18 cellular contexts compared by ENCODE assay signal in genomic region chr17:40180694-40181093, GRCh38. TPM values are rescaled to one million over a fixed set of nuclear protein-coding genes. Genes with fewer than 3 reads are reported as not detected.
DNase-seq lines count a peak whose midpoint lies in the region; ATAC-seq, FAIRE-seq and TF ChIP-seq lines count a peak whose summit lies in the region.
"Had no signal": no experiment of that assay in that cellular context is flagged by ENCODE, and none has a peak within 500 bp of the region (broad histone marks: within the 10 kb centered on the region; RNA-seq: fewer than 3 reads in every experiment).

No MANE protein-coding gene starts in this region.

- H3K9me3 ChIP-seq in RWPE2 (ENCODE audit: severe bottlenecking) = no peaks in the 10 kb centered on the region
- H3K9me3 ChIP-seq in keratinocyte (ENCODE audit: control insufficient read depth, low read depth, low read length) = no peaks in the 10 kb centered on the region
- H3K9me3 ChIP-seq: Caco-2, MG63, testis had no signal

- CTCF ChIA-PET in Calu3 (lab: Charles Lee) = interaction anchor here (0.7 to 9.2 kb wide), 19 partner anchors 13 to 379 kb away, joined by 3 to 145 read pairs (median 6); partner anchors contain the start of genes NR1D1 and WIPF2
- CTCF ChIA-PET in activated CD4-positive, alpha-beta memory T cell treated with anti-CD3 and anti-CD28 coated beads, Interleukin-2, amount 10 ng/mL, durations not matched to agents 7 days and 5 days (lab: Charles Lee) = interaction anchor here (1.2 to 4.7 kb wide), 3 partner anchors 11 to 67 kb away, joined by 5 to 14 read pairs (median 9); no protein-coding TSS in a partner anchor

- POLR2A ChIA-PET in activated CD4-positive, alpha-beta memory T cell treated with anti-CD3 and anti-CD28 coated beads, Interleukin-2, amount 10 ng/mL, durations not matched to agents 7 days and 5 days (lab: Charles Lee) = interaction anchor here (1.3 kb wide), 1 partner anchor 11 kb away, joined by 5 read pairs; no protein-coding TSS in a partner anchor

- H3K4me1 ChIP-seq in RWPE2 (ENCODE audit: insufficient read depth, poor library complexity, severe bottlenecking) = peaks cover 30% of the 10 kb centered on the region
- H3K4me1 ChIP-seq in keratinocyte (ENCODE audit: control insufficient read depth, extremely low read depth, insufficient read depth, low read length) = peaks cover 44% of the 10 kb centered on the region
- H3K4me1 ChIP-seq in rectal smooth muscle tissue (ENCODE audit: control insufficient read depth, insufficient read depth, low read length) = no peaks in the 10 kb centered on the region

- H4K20me1 ChIP-seq in keratinocyte (ENCODE audit: control insufficient read depth, extremely low read depth, insufficient read depth, low read length) = no peaks in the 10 kb centered on the region

- H3K27me3 Mint-ChIP-seq in Calu3 (ENCODE audit: unreplicated experiment) = no peaks in the 10 kb centered on the region
- H3K27me3 Mint-ChIP-seq in activated CD4-positive, alpha-beta memory T cell treated with anti-CD3 and anti-CD28 coated beads, Interleukin-2, amount 10 ng/mL, durations not matched to agents 7 days and 5 days = no peaks in the 10 kb centered on the region

- peak overlapping the region; percentile 0 for H3K9ac ChIP-seq in keratinocyte (ENCODE audit: control insufficient read depth, extremely low read depth, insufficient read depth, low read length)
- peak overlapping the region; percentile 24 for H3K9ac ChIP-seq in rectal smooth muscle tissue (ENCODE audit: low read length)

- DNase-seq in Calu3 = peak; percentile 93
- no peak for DNase-seq in RWPE2 (ENCODE audit: low spot score)
- no peak for DNase-seq in keratinocyte (ENCODE audit: low read depth, low spot score)
- no peak for DNase-seq in AG08396 (ENCODE audit: low spot score)
- no peak for DNase-seq in activated CD4-positive, alpha-beta memory T cell treated with anti-CD3 and anti-CD28 coated beads, Interleukin-2, amount 10 ng/mL, durations not matched to agents 7 days and 5 days
- DNase-seq in T-helper 2 cell = no peak
- DNase-seq: activated CD4-positive, CD25-positive, alpha-beta regulatory T cell treated with anti-CD3 and anti-CD28 coated beads, Interleukin-2, amount 50 U/mL, for 72 hours; Caco-2; caudate nucleus; GDM1; immature natural killer cell; NCI-H2081; NCI-H82; testis had no signal

- no peak for FAIRE-seq in keratinocyte (lab: Jason Lieb, UNC)

- H2AFZ ChIP-seq in keratinocyte (ENCODE audit: control insufficient read depth, low read length) = no peak overlapping the region

- H3K79me2 ChIP-seq in keratinocyte (ENCODE audit: control insufficient read depth, insufficient read depth, low read length) = no peaks in the 10 kb centered on the region

- H3K36me3 ChIP-seq in RWPE2 (ENCODE audit: low read depth) (no peaks in the 10 kb centered on the region), keratinocyte (ENCODE audit: control insufficient read depth in 2 of 2, extremely low read depth in 1 of 2, insufficient read depth in 2 of 2, low read length in 2 of 2) (no peaks in the 10 kb centered on the region), rectal smooth muscle tissue (ENCODE audit: control insufficient read depth, insufficient read depth, low read length) (no peaks in the 10 kb centered on the region)

- TF ChIP-seq CTCF in Calu3 (IDR thresholded peaks at IDR 0.05; ENCODE audit: unreplicated experiment) (no peak), RWPE2 (IDR thresholded peaks at IDR 0.05; ENCODE audit: poor library complexity, severe bottlenecking) (no peak), keratinocyte (optimal IDR thresholded peaks at IDR 0.05 in 1 of 3, IDR thresholded peaks at IDR 0.05 in 1 of 3, conservative IDR thresholded peaks at IDR 0.05 in 1 of 3; ENCODE audit: extremely low read depth in 1 of 3, insufficient read depth in 2 of 3, low read length in 3 of 3) (no peak)

- BruUV-seq in Calu3 (replicated peaks; lab: Mats Ljungman, UMichigan) = no TSS peak

- H3K27me3 ChIP-seq in RWPE2 (ENCODE audit: insufficient read depth, poor library complexity, severe bottlenecking) (no peaks in the 10 kb centered on the region), keratinocyte (ENCODE audit: control insufficient read depth, extremely low read depth, insufficient read depth, low read length) (no peaks in the 10 kb centered on the region), rectal smooth muscle tissue (ENCODE audit: control insufficient read depth, insufficient read depth, low read length) (no peaks in the 10 kb centered on the region)
- H3K27me3 ChIP-seq: MG63, testis had no signal

- peak overlapping the region; percentile 52 for H3K4me2 ChIP-seq in keratinocyte (ENCODE audit: control insufficient read depth, extremely low read depth, insufficient read depth, low read depth, low read length)

- dilution Hi-C loops in keratinocyte (cut with MboI; ENCODE audit: extremely low pct_ligation_motif_present, low sequenced_read_pairs) = no loop called here

- H3K27ac ChIP-seq in RWPE2 (ENCODE audit: poor library complexity, severe bottlenecking) (peak overlapping the region; percentile 39), keratinocyte (ENCODE audit: control insufficient read depth, insufficient read depth, low read length) (peak overlapping the region; percentile 41), rectal smooth muscle tissue (ENCODE audit: low read depth, low read length) (peak overlapping the region; percentile 14)
- H3K27ac ChIP-seq: testis had no signal

- H3K4me3 Mint-ChIP-seq in Calu3 (ENCODE audit: low read depth, unreplicated experiment) = peak overlapping the region; percentile 0
- no peak overlapping the region for H3K4me3 Mint-ChIP-seq in activated CD4-positive, alpha-beta memory T cell treated with anti-CD3 and anti-CD28 coated beads, Interleukin-2, amount 10 ng/mL, durations not matched to agents 7 days and 5 days
- H3K4me3 Mint-ChIP-seq: immature natural killer cell had no signal

- intact Hi-C loops in Calu3 (cut with micrococcal nuclease; ENCODE audit: unreplicated experiment) = no loop called here

- no peaks in the 10 kb centered on the region for H3K9me1 ChIP-seq in keratinocyte (ENCODE audit: control insufficient read depth, extremely low read depth, insufficient read depth, low read length)

- ATAC-seq in RWPE2 (ENCODE audit: low read depth) = no peak
- no peak for ATAC-seq in HG02678 (IDR thresholded peaks at IDR 0.05; ENCODE audit: unreplicated experiment)
- ATAC-seq: activated naive CD4-positive, alpha-beta T cell treated with anti-CD3 and anti-CD28 coated beads, Interleukin-2, amount 50 U/mL, for 72 hours had no signal

- no peaks in the 10 kb centered on the region for H3K9me3 Mint-ChIP-seq in Calu3 (ENCODE audit: low read depth, unreplicated experiment)
- H3K9me3 Mint-ChIP-seq in activated CD4-positive, alpha-beta memory T cell treated with anti-CD3 and anti-CD28 coated beads, Interleukin-2, amount 10 ng/mL, durations not matched to agents 7 days and 5 days = no peaks in the 10 kb centered on the region
- H3K9me3 Mint-ChIP-seq: activated naive CD4-positive, alpha-beta T cell treated with anti-CD3 and anti-CD28 coated beads, Interleukin-2, amount 50 U/mL, for 72 hours; immature natural killer cell had no signal

- H3K36me3 Mint-ChIP-seq in Calu3 (ENCODE audit: insufficient read depth, unreplicated experiment) = peaks cover 47% of the 10 kb centered on the region
- H3K36me3 Mint-ChIP-seq in activated CD4-positive, alpha-beta memory T cell treated with anti-CD3 and anti-CD28 coated beads, Interleukin-2, amount 10 ng/mL, durations not matched to agents 7 days and 5 days (ENCODE audit: low read depth) = peaks cover 11% of the 10 kb centered on the region

- H3K4me3 ChIP-seq in RWPE2 (ENCODE audit: severe bottlenecking) (no peak overlapping the region), keratinocyte (ENCODE audit: control insufficient read depth in 2 of 3, extremely low read depth in 1 of 3, insufficient read depth in 2 of 3, low read depth in 1 of 3, low read length in 3 of 3) (no peak overlapping the region), rectal smooth muscle tissue (ENCODE audit: low read length) (no peak overlapping the region)
- H3K4me3 ChIP-seq: MG63, testis had no signal

- peaks cover 60% of the 10 kb centered on the region for H3K4me1 Mint-ChIP-seq in Calu3 (ENCODE audit: low read depth, unreplicated experiment)
- H3K4me1 Mint-ChIP-seq in activated CD4-positive, alpha-beta memory T cell treated with anti-CD3 and anti-CD28 coated beads, Interleukin-2, amount 10 ng/mL, durations not matched to agents 7 days and 5 days = peaks cover 7% of the 10 kb centered on the region

- H3K27ac Mint-ChIP-seq in Calu3 (ENCODE audit: unreplicated experiment) = peak overlapping the region; percentile 11
- H3K27ac Mint-ChIP-seq in activated CD4-positive, alpha-beta memory T cell treated with anti-CD3 and anti-CD28 coated beads, Interleukin-2, amount 10 ng/mL, durations not matched to agents 7 days and 5 days = no peak overlapping the region
- H3K27ac Mint-ChIP-seq: immature natural killer cell had no signal

RNA-seq across cellular contexts. Expression of gene RAPGEFL1, which starts 3.4 kb away (rescaled TPM):
- total RNA-seq in Calu3 (2022) = 57.9 and 86.3 TPM in 2 replicates
- polyA plus RNA-seq in keratinocyte = 13.2 to 37.6 TPM (median 21.8 TPM) in 3 replicates
- polyA plus RNA-seq in keratinocyte (2011; ENCODE audit: low read depth) = 36.7 TPM
- 12.2 and 17.2 TPM in 2 replicates for polyA plus RNA-seq in keratinocyte (2011; cell fraction: cytosol; rRNA removed)
- polyA plus RNA-seq in keratinocyte (2011; cell fraction: nucleus; rRNA removed) = 56.0 and 73.6 TPM in 2 replicates
- 10.0 and 79.0 TPM in 2 replicates for polyA plus RNA-seq in keratinocyte (2012; ENCODE audit: low replicate concordance)
- polyA minus RNA-seq in keratinocyte = 27.5 to 39.7 TPM (median 28.6 TPM) in 3 replicates
- polyA minus RNA-seq in keratinocyte (2011; cell fraction: cytosol; rRNA and poly(A)+ RNA removed) = 13.4 TPM
- polyA minus RNA-seq in keratinocyte (2011; cell fraction: nucleus; rRNA and poly(A)+ RNA removed) = 21.4 and 23.1 TPM in 2 replicates
- 1 to 10 TPM; 4.7 to 6.0 TPM for total RNA-seq in activated CD4-positive, alpha-beta memory T cell treated with anti-CD3 and anti-CD28 coated beads, Interleukin-2, amount 10 ng/mL, durations not matched to agents 7 days and 5 days
- polyA plus RNA-seq: immature natural killer cell had no signal

RNA-seq across cellular contexts. Expression of gene WIPF2, which starts 38.4 kb away (rescaled TPM):
- 327 and 376 TPM in 2 replicates for total RNA-seq in Calu3 (2022)
- polyA plus RNA-seq in keratinocyte = 7.4 to 11.1 TPM (median 8.5 TPM) in 3 replicates
- 16.2 TPM for polyA plus RNA-seq in keratinocyte (2011; ENCODE audit: low read depth)
- polyA plus RNA-seq in keratinocyte (2011; cell fraction: cytosol; rRNA removed) = 7.8 and 9.1 TPM in 2 replicates
- 15.6 and 17.1 TPM in 2 replicates for polyA plus RNA-seq in keratinocyte (2011; cell fraction: nucleus; rRNA removed)
- polyA plus RNA-seq in keratinocyte (2012; ENCODE audit: low replicate concordance) = 16.7 and 24.5 TPM in 2 replicates
- 9.4 to 21.3 TPM (median 9.4 TPM) in 3 replicates for polyA minus RNA-seq in keratinocyte
- polyA minus RNA-seq in keratinocyte (2011; cell fraction: cytosol; rRNA and poly(A)+ RNA removed) = 7.1 TPM
- polyA minus RNA-seq in keratinocyte (2011; cell fraction: nucleus; rRNA and poly(A)+ RNA removed) = 7.1 and 10.7 TPM in 2 replicates
- total RNA-seq in activated CD4-positive, alpha-beta memory T cell treated with anti-CD3 and anti-CD28 coated beads, Interleukin-2, amount 10 ng/mL, durations not matched to agents 7 days and 5 days = 10 to 100 TPM; 26.0 TPM

RNA-seq across cellular contexts. Expression of gene CASC3, which starts 40.4 kb away (rescaled TPM):
- 541 and 621 TPM in 2 replicates for total RNA-seq in Calu3 (2022)
- 17.3 to 32.1 TPM (median 26.9 TPM) in 3 replicates for polyA plus RNA-seq in keratinocyte
- polyA plus RNA-seq in keratinocyte (2011; ENCODE audit: low read depth) = 37.1 TPM
- 15.8 and 24.7 TPM in 2 replicates for polyA plus RNA-seq in keratinocyte (2011; cell fraction: cytosol; rRNA removed)
- 70.6 and 74.1 TPM in 2 replicates for polyA plus RNA-seq in keratinocyte (2011; cell fraction: nucleus; rRNA removed)
- polyA plus RNA-seq in keratinocyte (2012; ENCODE audit: low replicate concordance) = 27.0 and 27.8 TPM in 2 replicates
- 12.6 to 81.1 TPM (median 23.1 TPM) in 3 replicates for polyA minus RNA-seq in keratinocyte
- 16.5 TPM for polyA minus RNA-seq in keratinocyte (2011; cell fraction: cytosol; rRNA and poly(A)+ RNA removed)
- 12.3 and 18.8 TPM in 2 replicates for polyA minus RNA-seq in keratinocyte (2011; cell fraction: nucleus; rRNA and poly(A)+ RNA removed)
- total RNA-seq in activated CD4-positive, alpha-beta memory T cell treated with anti-CD3 and anti-CD28 coated beads, Interleukin-2, amount 10 ng/mL, durations not matched to agents 7 days and 5 days = 10 to 100 TPM; 84.5 to 89.1 TPM

RNA-seq across cellular contexts. Expression of gene MSL1, which starts 58.9 kb away (rescaled TPM):
- total RNA-seq in Calu3 (2022) = 505 and 524 TPM in 2 replicates
- polyA plus RNA-seq in keratinocyte = 41.8 to 66.8 TPM (median 56.9 TPM) in 3 replicates
- polyA plus RNA-seq in keratinocyte (2011; ENCODE audit: low read depth) = 54.9 TPM
- polyA plus RNA-seq in keratinocyte (2011; cell fraction: cytosol; rRNA removed) = 31.4 and 53.5 TPM in 2 replicates
- polyA plus RNA-seq in keratinocyte (2011; cell fraction: nucleus; rRNA removed) = 106 and 140 TPM in 2 replicates
- polyA plus RNA-seq in keratinocyte (2012; ENCODE audit: low replicate concordance) = 42.8 and 49.4 TPM in 2 replicates
- polyA minus RNA-seq in keratinocyte = 9.9 to 38.5 TPM (median 27.3 TPM) in 3 replicates
- polyA minus RNA-seq in keratinocyte (2011; cell fraction: cytosol; rRNA and poly(A)+ RNA removed) = 23.0 TPM
- polyA minus RNA-seq in keratinocyte (2011; cell fraction: nucleus; rRNA and poly(A)+ RNA removed) = 28.5 and 50.4 TPM in 2 replicates
- total RNA-seq in activated CD4-positive, alpha-beta memory T cell treated with anti-CD3 and anti-CD28 coated beads, Interleukin-2, amount 10 ng/mL, durations not matched to agents 7 days and 5 days = 100 to 1,000 TPM; 102 to 103 TPM

Comparison
In these comparisons a context has a peak if more than half of its experiments do, and no peak if none do; other contexts are left out.
1. RNA of gene WIPF2, which starts 38.4 kb away (total RNA-seq): 327 to 376 TPM in Calu3; 26.0 TPM in activated CD4-positive, alpha-beta memory T cell treated with anti-CD3 and anti-CD28 coated beads, Interleukin-2, amount 10 ng/mL, durations not matched to agents 7 days and 5 days; every median in the first group is over 10 times any median in the second.
2. Peak in every context shown above with its lines, with median percentiles within 50 percentile points of each other: H3K27ac ChIP-seq.